Comparison of ENCODE assay signal across 8 cellular contexts in the genomic region with DNA sequence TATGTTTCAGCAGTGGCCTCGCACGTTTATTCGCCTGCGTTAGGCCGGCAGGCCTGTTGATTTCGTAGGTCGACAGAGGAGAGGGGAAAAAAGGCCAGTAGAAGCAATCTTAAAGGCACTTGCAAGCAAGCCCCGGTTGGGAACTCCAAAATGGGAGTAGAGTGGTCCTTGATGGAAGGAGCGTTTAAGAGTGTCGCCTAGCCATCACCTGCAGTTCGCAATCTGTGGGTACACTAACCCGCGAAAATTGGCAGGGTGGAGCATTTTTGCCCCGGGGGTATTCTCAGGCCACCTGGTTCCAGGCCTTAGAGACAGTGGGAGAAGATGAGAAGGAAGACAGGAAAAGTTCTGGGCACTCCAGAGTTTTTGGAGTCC. TPM values are rescaled to one million over a fixed set of nuclear protein-coding genes. Genes with fewer than 3 reads are reported as not detected.
DNase-seq lines count a peak whose midpoint lies in the region; TF ChIP-seq lines count a peak whose summit lies in the region.

No MANE protein-coding gene starts in this region.

- DNase-seq in Caki2 (ENCODE audit: low read depth) (peak; percentile 14), NCI-H69 (lab: John Stamatoyannopoulos, UW) (peak; percentile 71), DMS153 treated with DMSO at 0.1 percent for 48 hours (lab: John Stamatoyannopoulos, UW; ENCODE audit: unreplicated experiment) (no peak), mucosa of gallbladder (ENCODE audit: low spot score) (no peak), hypothalamus (lab: John Stamatoyannopoulos, UW) (no peak), 8988T (no peak)

- H3K27ac ChIP-seq in neutrophil: peak overlapping the region; percentile 98

- peak overlapping the region; percentile 100 for H3K9ac ChIP-seq in endocrine pancreas (ENCODE audit: control insufficient read depth, insufficient read depth, low read length)

- no peaks in the 10 kb centered on the region for H3K9me3 ChIP-seq in endocrine pancreas (ENCODE audit: control insufficient read depth, low read length)
- peaks cover 2% of the 10 kb centered on the region for H3K9me3 ChIP-seq in neutrophil

- H3K4me1 ChIP-seq in endocrine pancreas (ENCODE audit: control insufficient read depth, insufficient read depth, low read length): peaks cover 30% of the 10 kb centered on the region
- H3K4me1 ChIP-seq in neutrophil (ENCODE audit: control insufficient read depth in 1 of 2, insufficient read depth in 1 of 2, low read depth in 1 of 2, low read length in 1 of 2): peaks cover 37 to 38% of the 10 kb centered on the region in 2 experiments

- H3K36me3 ChIP-seq in endocrine pancreas (ENCODE audit: control insufficient read depth, insufficient read depth, low read length): no peaks in the 10 kb centered on the region
- H3K36me3 ChIP-seq in neutrophil: peaks cover 32% of the 10 kb centered on the region

- in situ Hi-C loops in Caki2 (cut with HindIII; ENCODE audit: low pct_unique_long_range_greater_than_20kb, low sequenced_read_pairs): no loop called here

- TF ChIP-seq CTCF in neutrophil (IDR thresholded peaks at IDR 0.05): no peak

- H3K4me3 ChIP-seq in endocrine pancreas (ENCODE audit: control insufficient read depth, insufficient read depth, low read length) (peak overlapping the region; percentile 94), neutrophil (ENCODE audit: low read depth in 1 of 2, low read length in 1 of 2) (peak overlapping the region; percentile 93 to 99)

- H3K27me3 ChIP-seq in endocrine pancreas (ENCODE audit: control insufficient read depth, insufficient read depth, low read length): no peaks in the 10 kb centered on the region
- no peaks in the 10 kb centered on the region for H3K27me3 ChIP-seq in neutrophil

RNA-seq across cellular contexts. Expression of a gene that starts 1.1 kb away (rescaled TPM):
- 172 and 173 TPM in 2 replicates for total RNA-seq in Caki2 (2014; rRNA removed; shearing (Covaris generic); ENCODE audit: low replicate concordance)
- 160 TPM for total RNA-seq in mucosa of gallbladder

RNA-seq across cellular contexts. Expression of a gene that starts 1.4 kb away (rescaled TPM):
- 52.2 and 61.5 TPM in 2 replicates for total RNA-seq in Caki2 (2014; rRNA removed; shearing (Covaris generic); ENCODE audit: low replicate concordance)
- 24.0 TPM for total RNA-seq in mucosa of gallbladder

RNA-seq across cellular contexts. Expression of a gene that starts 37.2 kb away (rescaled TPM):
- total RNA-seq in Caki2 (2014; rRNA removed; shearing (Covaris generic); ENCODE audit: low replicate concordance): 18.5 and 20.8 TPM in 2 replicates
- 24.6 TPM for total RNA-seq in mucosa of gallbladder

RNA-seq across cellular contexts. Expression of a gene that starts 46.3 kb away (rescaled TPM):
- not detected in 2 replicates for total RNA-seq in Caki2 (2014; rRNA removed; shearing (Covaris generic); ENCODE audit: low replicate concordance)
- 1.7 TPM for total RNA-seq in mucosa of gallbladder

Comparison
In these comparisons a context has a peak if more than half of its experiments do, and no peak if none do; other contexts are left out.
1. DNase-seq: peak in Caki2 (single experiment) and NCI-H69 (single experiment); none in DMS153 treated with DMSO at 0.1 percent for 48 hours (single experiment), mucosa of gallbladder (single experiment), hypothalamus (0 of 51) and 8988T (single experiment).